In genomic region chr3:10286596-10287295, GRCh38 we compare ENCODE assay signal across 8 cellular contexts. TPM values are rescaled to one million over a fixed set of nuclear protein-coding genes. Genes with fewer than 3 reads are reported as not detected.
A peak's percentile ranks its signal among the peaks of the same experiment; 100 is the strongest.
DNase-seq lines count a peak whose midpoint lies in the region; TF ChIP-seq lines count a peak whose summit lies in the region.

No MANE protein-coding gene starts in this region.

- H3K27ac Mint-ChIP-seq in activated T-cell treated with anti-CD3 and anti-CD28 coated beads, Interleukin-2, amount 50 U/mL, for 24 hours = peak overlapping the region; percentile 61
- peak overlapping the region; percentile 37 to 91 (median 87) for H3K27ac Mint-ChIP-seq in nephron
- H3K27ac Mint-ChIP-seq in T-helper 2 cell treated with Interferon-gamma antibody and Interleukin-4, amounts not matched to agents 5 μg/mL and 100 μg/mL, for 36 hours = no peak overlapping the region

- no peak overlapping the region for H3K4me3 Mint-ChIP-seq in activated T-cell treated with anti-CD3 and anti-CD28 coated beads, Interleukin-2, amount 50 U/mL, for 24 hours
- no peak overlapping the region for H3K4me3 Mint-ChIP-seq in nephron
- H3K4me3 Mint-ChIP-seq in T-helper 2 cell treated with Interferon-gamma antibody and Interleukin-4, amounts not matched to agents 5 μg/mL and 100 μg/mL, for 36 hours = no peak overlapping the region

- peaks cover 93% of the 10 kb centered on the region for H3K36me3 Mint-ChIP-seq in activated T-cell treated with anti-CD3 and anti-CD28 coated beads, Interleukin-2, amount 50 U/mL, for 24 hours (ENCODE audit: low read depth)
- H3K36me3 Mint-ChIP-seq in nephron (ENCODE audit: low read depth) = peaks cover 14% of the 10 kb centered on the region
- H3K36me3 Mint-ChIP-seq in T-helper 2 cell treated with Interferon-gamma antibody and Interleukin-4, amounts not matched to agents 5 μg/mL and 100 μg/mL, for 36 hours (ENCODE audit: low read depth) = peaks cover 41% of the 10 kb centered on the region

- no peaks in the 10 kb centered on the region for H3K27me3 Mint-ChIP-seq in activated T-cell treated with anti-CD3 and anti-CD28 coated beads, Interleukin-2, amount 50 U/mL, for 24 hours
- H3K27me3 Mint-ChIP-seq in nephron (ENCODE audit: low read depth) = no peaks in the 10 kb centered on the region
- no peaks in the 10 kb centered on the region for H3K27me3 Mint-ChIP-seq in T-helper 2 cell treated with Interferon-gamma antibody and Interleukin-4, amounts not matched to agents 5 μg/mL and 100 μg/mL, for 36 hours (ENCODE audit: low read depth)

- no peak for DNase-seq in activated T-cell treated with anti-CD3 and anti-CD28 coated beads, Interleukin-2, amount 50 U/mL, for 24 hours
- no peak for DNase-seq in activated T-cell treated with anti-CD3 and anti-CD28 coated beads for 4 hours
- DNase-seq in NCI-H226 = peak; percentile 53
- peak; percentile 83 for DNase-seq in cerebellum (ENCODE audit: low spot score)
- DNase-seq in kidney tubule cell (ENCODE audit: low spot score) = no peak
- no peak for DNase-seq in T-helper 2 cell treated with Interferon-gamma antibody and Interleukin-4, amounts not matched to agents 5 μg/mL and 100 μg/mL, for 36 hours (ENCODE audit: low spot score)
- DNase-seq in DMS153 (lab: John Stamatoyannopoulos, UW) = no peak

- peaks cover 53% of the 10 kb centered on the region for H3K4me1 Mint-ChIP-seq in activated T-cell treated with anti-CD3 and anti-CD28 coated beads, Interleukin-2, amount 50 U/mL, for 24 hours (ENCODE audit: low read depth)
- H3K4me1 Mint-ChIP-seq in nephron = peaks cover 22% of the 10 kb centered on the region
- H3K4me1 Mint-ChIP-seq in T-helper 2 cell treated with Interferon-gamma antibody and Interleukin-4, amounts not matched to agents 5 μg/mL and 100 μg/mL, for 36 hours (ENCODE audit: low read depth) = peaks cover 27% of the 10 kb centered on the region

- no peak for TF ChIP-seq CTCF in nephron (IDR thresholded peaks at IDR 0.05; ENCODE audit: unreplicated experiment in 3 of 3)

- no peaks in the 10 kb centered on the region for H3K9me3 Mint-ChIP-seq in activated T-cell treated with anti-CD3 and anti-CD28 coated beads, Interleukin-2, amount 50 U/mL, for 24 hours
- H3K9me3 Mint-ChIP-seq in nephron = no peaks in the 10 kb centered on the region
- no peaks in the 10 kb centered on the region for H3K9me3 Mint-ChIP-seq in T-helper 2 cell treated with Interferon-gamma antibody and Interleukin-4, amounts not matched to agents 5 μg/mL and 100 μg/mL, for 36 hours

RNA-seq across cellular contexts. Expression of gene GHRL, which starts 6.0 kb away (rescaled TPM):
- 0.64 TPM for total RNA-seq in cerebellum

RNA-seq across cellular contexts. Expression of gene SEC13, which starts 34.2 kb away (rescaled TPM):
- total RNA-seq in cerebellum = 61.3 TPM

RNA-seq across cellular contexts. Expression of gene TATDN2, which starts 38.5 kb away (rescaled TPM):
- 21.2 TPM for total RNA-seq in cerebellum

Comparison
In these comparisons a context has a peak if more than half of its experiments do, and no peak if none do; other contexts are left out.
1. DNase-seq: peak in NCI-H226 (single experiment) and cerebellum (single experiment); none in activated T-cell treated with anti-CD3 and anti-CD28 coated beads, Interleukin-2, amount 50 U/mL, for 24 hours (single experiment), activated T-cell treated with anti-CD3 and anti-CD28 coated beads for 4 hours (single experiment), kidney tubule cell (single experiment), T-helper 2 cell treated with Interferon-gamma antibody and Interleukin-4, amounts not matched to agents 5 μg/mL and 100 μg/mL, for 36 hours (single experiment) and DMS153 (single experiment).